9 cellular contexts compared by ENCODE assay signal in the genomic region with DNA sequence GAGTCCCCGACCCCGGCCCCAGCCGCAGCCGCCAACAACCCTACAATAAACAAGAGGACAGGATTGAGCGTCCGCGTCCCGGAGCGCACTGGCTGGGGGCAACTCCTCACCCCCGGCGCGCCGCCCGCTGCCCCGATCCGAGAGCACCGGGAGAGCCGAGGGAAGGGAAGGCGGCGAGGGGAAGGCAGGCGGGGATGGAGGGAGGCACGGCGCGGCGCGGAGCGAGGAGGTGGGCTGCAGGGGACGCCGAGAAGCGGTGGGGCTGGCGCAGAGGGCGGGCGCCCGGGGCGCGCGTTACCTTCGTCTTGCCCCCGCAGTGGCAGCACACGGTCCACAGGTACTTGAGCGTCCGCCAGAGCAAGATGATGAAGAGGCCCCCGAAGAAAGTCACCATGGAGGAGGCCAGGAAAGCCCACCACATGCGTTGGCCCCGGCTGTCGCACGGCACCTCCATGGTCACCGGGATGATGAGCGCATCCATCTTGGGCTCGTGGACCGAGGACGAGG. TPM values are rescaled to one million over a fixed set of nuclear protein-coding genes. Genes with fewer than 3 reads are reported as not detected.
DNase-seq lines count a peak whose midpoint lies in the region; ATAC-seq and TF ChIP-seq lines count a peak whose summit lies in the region.
"Had no signal": no experiment of that assay in that cellular context is flagged by ENCODE, and none has a peak within 500 bp of the region (broad histone marks: within the 10 kb centered on the region; RNA-seq: fewer than 3 reads in every experiment).

No MANE protein-coding gene starts in this region.

- peaks cover 34% of the 10 kb centered on the region for H3K27me3 ChIP-seq in BE2C

- peaks cover 71 to 95% of the 10 kb centered on the region in 2 donors for H3K27me3 Mint-ChIP-seq in effector memory CD8-positive, alpha-beta T cell
- peaks cover 89% of the 10 kb centered on the region for H3K27me3 Mint-ChIP-seq in nephron (ENCODE audit: low read depth)

- H3K36me3 Mint-ChIP-seq in effector memory CD8-positive, alpha-beta T cell (ENCODE audit: insufficient read depth): no peaks in the 10 kb centered on the region
- no peaks in the 10 kb centered on the region for H3K36me3 Mint-ChIP-seq in nephron (ENCODE audit: low read depth)

- ATAC-seq in effector memory CD8-positive, alpha-beta T cell (replicated peaks): no peak
- ATAC-seq in GM21381 (IDR thresholded peaks at IDR 0.05; ENCODE audit: unreplicated experiment): no peak
- no peak for ATAC-seq in HG03175 (IDR thresholded peaks at IDR 0.05; ENCODE audit: unreplicated experiment)

- no peaks in the 10 kb centered on the region for H3K9me3 ChIP-seq in BE2C

- peaks cover 3 to 8% of the 10 kb centered on the region in 2 donors for H3K4me1 Mint-ChIP-seq in effector memory CD8-positive, alpha-beta T cell (ENCODE audit: low read depth in 2 of 2)
- H3K4me1 Mint-ChIP-seq in nephron: peaks cover 25% of the 10 kb centered on the region

- H3K4me3 ChIP-seq in BE2C (ENCODE audit: low read depth, low read length): peak overlapping the region; percentile 76
- peak overlapping the region; percentile 73 for H3K4me3 ChIP-seq in LNCaP clone FGC (ENCODE audit: low read depth, low read length)

- no peak overlapping the region for H3K27ac Mint-ChIP-seq in effector memory CD8-positive, alpha-beta T cell
- H3K27ac Mint-ChIP-seq in nephron: no peak overlapping the region

- no peaks in the 10 kb centered on the region for H3K9me3 Mint-ChIP-seq in effector memory CD8-positive, alpha-beta T cell
- no peaks in the 10 kb centered on the region for H3K9me3 Mint-ChIP-seq in nephron

- DNase-seq in BE2C (peak; percentile 21), LNCaP clone FGC (ENCODE audit: low read depth) (no peak), iPS-NIHi7 (ENCODE audit: extremely low spot score) (no peak), GDM1 (lab: John Stamatoyannopoulos, UW) (no peak)
- DNase-seq in effector memory CD8-positive, alpha-beta T cell: no peak
- DNase-seq: activated CD4-positive, alpha-beta T cell treated with anti-CD3 and anti-CD28 coated beads for 1 hour had no signal

- H3K4me3 Mint-ChIP-seq in effector memory CD8-positive, alpha-beta T cell: peak overlapping the region; percentile 57 to 80
- peak overlapping the region; percentile 90 to 94 (median 94) for H3K4me3 Mint-ChIP-seq in nephron

- no peaks in the 10 kb centered on the region for H3K36me3 ChIP-seq in BE2C

- H3K4me1 ChIP-seq in BE2C: no peaks in the 10 kb centered on the region; the same call in 1 of the 2 replicates

- TF ChIP-seq CTCF in BE2C (IDR thresholded peaks at IDR 0.05; ENCODE audit: low read depth, low read length) (no peak), LNCaP clone FGC (IDR thresholded peaks at IDR 0.05; ENCODE audit: control insufficient read depth, extremely low read depth, insufficient read depth) (no peak), nephron (IDR thresholded peaks at IDR 0.05; ENCODE audit: unreplicated experiment in 3 of 3) (no peak)

RNA-seq across cellular contexts. Expression of a gene that starts 0.6 kb away (rescaled TPM):
- 24.7 TPM for polyA plus RNA-seq in BE2C (2012; ENCODE audit: insufficient read depth, insufficient read length, low read depth)
